Comparison of ENCODE assay signal across 10 cellular contexts in the genomic region with DNA sequence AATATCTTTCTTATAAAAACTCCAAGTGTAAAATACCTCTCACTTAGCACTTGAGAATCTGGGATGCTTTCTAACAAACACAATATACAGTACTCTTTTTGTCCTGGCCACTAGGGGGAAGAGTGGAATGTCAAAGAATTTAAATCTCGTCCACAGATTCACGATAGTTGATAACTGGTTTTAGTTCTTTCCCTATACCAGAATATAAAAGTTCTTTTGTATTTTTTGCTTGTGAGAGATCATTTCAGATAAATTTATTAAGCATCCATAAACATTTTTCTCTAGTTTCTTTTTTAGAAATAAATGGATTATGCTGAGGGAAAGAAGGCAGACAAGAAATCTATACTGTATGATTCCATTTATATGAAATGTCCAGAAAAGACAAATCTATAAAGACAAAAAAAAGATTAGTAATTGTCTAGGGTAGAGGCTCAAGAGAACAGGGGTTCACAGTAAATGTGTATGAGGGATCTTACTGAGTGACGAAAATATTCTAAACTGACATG. TPM values are rescaled to one million over a fixed set of nuclear protein-coding genes. Genes with fewer than 3 reads are reported as not detected.
DNase-seq lines count a peak whose midpoint lies in the region; ATAC-seq and TF ChIP-seq lines count a peak whose summit lies in the region.
"Had no signal": no experiment of that assay in that cellular context is flagged by ENCODE, and none has a peak within 500 bp of the region (broad histone marks: within the 10 kb centered on the region; RNA-seq: fewer than 3 reads in every experiment).

No MANE protein-coding gene starts in this region.

- no peak for TF ChIP-seq POLR2A in esophagus squamous epithelium (IDR thresholded peaks at IDR 0.05)

- H3K4me1 ChIP-seq in esophagus squamous epithelium = no peaks in the 10 kb centered on the region

- H3K27me3 Mint-ChIP-seq in neural crest cell (ENCODE audit: low read depth) = no peaks in the 10 kb centered on the region

- H3K4me1 Mint-ChIP-seq in neural crest cell = peaks cover 4% of the 10 kb centered on the region

- H3K27ac ChIP-seq in C4-2B (no peak overlapping the region), esophagus squamous epithelium (no peak overlapping the region)
- H3K27ac ChIP-seq: SJCRH30 had no signal

- ATAC-seq in SK-N-SH treated with all-trans-retinoic acid at 6 μM for 48 hours (peak; percentile 96), HG02870 (IDR thresholded peaks at IDR 0.05; ENCODE audit: unreplicated experiment) (no peak)

- H3K27ac Mint-ChIP-seq in neural crest cell (ENCODE audit: unreplicated experiment) = no peak overlapping the region

- no peaks in the 10 kb centered on the region for H3K9me3 Mint-ChIP-seq in neural crest cell

- intact Hi-C loops in esophagus squamous epithelium (cut with DNase I) = loop anchor here (5.0 kb wide), 1 partner anchor 68 kb away; no protein-coding TSS in a partner anchor

- H3K4me3 ChIP-seq in GM12875 (ENCODE audit: low read depth, low read length) = no peak overlapping the region
- H3K4me3 ChIP-seq in esophagus squamous epithelium = no peak overlapping the region
- H3K4me3 ChIP-seq: SJCRH30 had no signal

- H3K27me3 ChIP-seq in esophagus squamous epithelium = no peaks in the 10 kb centered on the region
- H3K27me3 ChIP-seq: SJCRH30 had no signal

- 28 to 34% methylated on average over 3 of the region's 3 CpGs for WGBS in esophagus squamous epithelium, 2 donors

- no peaks in the 10 kb centered on the region for H3K36me3 Mint-ChIP-seq in neural crest cell (ENCODE audit: low read depth)

- H3K4me3 Mint-ChIP-seq in neural crest cell = no peak overlapping the region

- DNase-seq in HT-29 (ENCODE audit: low spot score) = peak; percentile 62
- DNase-seq in esophagus squamous epithelium (lab: John Stamatoyannopoulos, UW) = no peak
- no peak for DNase-seq in neural crest cell (ENCODE audit: low read depth, low spot score)
- DNase-seq in cortex of kidney (lab: John Stamatoyannopoulos, UW) = no peak

- H3K36me3 ChIP-seq in esophagus squamous epithelium = no peaks in the 10 kb centered on the region
- H3K36me3 ChIP-seq: SJCRH30 had no signal

- H3K9me3 ChIP-seq in esophagus squamous epithelium = no peaks in the 10 kb centered on the region
- H3K9me3 ChIP-seq: SJCRH30 had no signal

- TF ChIP-seq CTCF in C4-2B (conservative IDR thresholded peaks at IDR 0.05) (peak; percentile 82), GM12875 (IDR thresholded peaks at IDR 0.05; ENCODE audit: borderline replicate concordance, insufficient read depth, low read depth, low read length) (peak; percentile 53; the same call in 1 of the 2 replicates), esophagus squamous epithelium (IDR thresholded peaks at IDR 0.05) (peak; percentile 53 to 83 (median 73)), neural crest cell (conservative IDR thresholded peaks at IDR 0.05) (peak; percentile 83)

TF ChIP-seq in SK-N-SH treated with all-trans-retinoic acid at 6 μM for 48 hours, 23 proteins besides CTCF, POLR2A, EP300 and RAD21:
- TF ChIP-seq CSDC2 (CRISPR knock-in tag; IDR thresholded peaks at IDR 0.05) = no peak
- no peak for TF ChIP-seq ZC3H10 (CRISPR knock-in tag; IDR thresholded peaks at IDR 0.05)
- TF ChIP-seq ISL1 (CRISPR knock-in tag; IDR thresholded peaks at IDR 0.05) = no peak
- TF ChIP-seq ZNF8 (CRISPR knock-in tag; IDR thresholded peaks at IDR 0.05) = no peak
- no peak for TF ChIP-seq OSR1 (CRISPR knock-in tag; IDR thresholded peaks at IDR 0.05)
- TF ChIP-seq ARNTL (CRISPR knock-in tag; IDR thresholded peaks at IDR 0.05; ENCODE audit: borderline replicate concordance, low read depth) = no peak
- no peak for TF ChIP-seq TCF4 (CRISPR knock-in tag; IDR thresholded peaks at IDR 0.05; ENCODE audit: borderline replicate concordance)
- no peak for TF ChIP-seq ESRRG (CRISPR knock-in tag; IDR thresholded peaks at IDR 0.05)

RNA-seq across cellular contexts. Expression of gene MGARP, which starts 50.4 kb away (rescaled TPM):
- total RNA-seq in HT-29 (2014; rRNA removed; shearing (Covaris generic)) = not detected in 2 replicates
- total RNA-seq in esophagus squamous epithelium = under 1 TPM in 1 of 4 donors, not detected in 3; 0.38 TPM
- 0.45 and 0.65 TPM in 2 replicates for total RNA-seq in neural crest cell
- total RNA-seq: skeletal muscle tissue had no signal

RNA-seq across cellular contexts. Expression of gene ELF2, which starts 52.6 kb away (rescaled TPM):
- total RNA-seq in HT-29 (2014; rRNA removed; shearing (Covaris generic)) = 18.6 and 20.6 TPM in 2 replicates
- total RNA-seq in esophagus squamous epithelium (10 to 100 TPM; 17.6 to 47.3 (median 22.1) TPM), neural crest cell (37.8 and 39.4 TPM in 2 replicates)
